Comparison of ENCODE assay signal across 1 cellular context in genomic region chr1:109493805-109494539, GRCh38.
TF ChIP-seq lines count a peak whose summit lies in the region.

CYB561D1 (plus strand) TSS chr1:109494094; CDS start chr1:109494140, 46 bp downstream.

TF ChIP-seq in K562, 482 proteins besides CTCF, POLR2A, EP300 and RAD21 (continued from another document and continues in another):
- TF ChIP-seq GTF3C2 (IDR thresholded peaks at IDR 0.05; ENCODE audit: borderline replicate concordance, extremely low read depth, insufficient read length) (no peak), SMARCE1 (IDR thresholded peaks at IDR 0.05) (no peak; the same call in 1 of the 2 replicates), KDM5B (IDR thresholded peaks at IDR 0.05; ENCODE audit: insufficient replicate concordance, low read depth, low read length) (peak; percentile 74), NFIX (CRISPR knock-in tag; IDR thresholded peaks at IDR 0.05; ENCODE audit: low read depth) (no peak), C11orf30 (IDR thresholded peaks at IDR 0.05; ENCODE audit: low read depth) (peak; percentile 87), BCOR (IDR thresholded peaks at IDR 0.05) (peak; percentile 57; the same call in 1 of the 2 replicates), NFIC (IDR thresholded peaks at IDR 0.05) (peak; percentile 74), ZBTB7A (IDR thresholded peaks at IDR 0.05; ENCODE audit: borderline replicate concordance, control insufficient read depth, low read depth, low read length) (peak; percentile 49; the same call in 1 of the 2 replicates), MED1 (CRISPR knock-in tag; IDR thresholded peaks at IDR 0.05; ENCODE audit: borderline replicate concordance) (0 out of 2 replicates have a peak, but pooled peaks have one; percentile 29), TFE3 (CRISPR knock-in tag; IDR thresholded peaks at IDR 0.05) (no peak), OTX1 (CRISPR knock-in tag; IDR thresholded peaks at IDR 0.05) (peak; percentile 19; the same call in 1 of the 2 replicates), DEAF1 (CRISPR knock-in tag; IDR thresholded peaks at IDR 0.05) (peak; percentile 64), STAT5A (IDR thresholded peaks at IDR 0.05; ENCODE audit: borderline replicate concordance, low read length) (peak; percentile 24; the same call in 1 of the 2 replicates), ZNF282 (CRISPR knock-in tag; IDR thresholded peaks at IDR 0.05) (no peak), SAP30 (IDR thresholded peaks at IDR 0.05; ENCODE audit: borderline replicate concordance, insufficient read depth, low read depth, low read length, poor library complexity, severe bottlenecking) (peak; percentile 99), SMAD4 (CRISPR knock-in tag; conservative IDR thresholded peaks at IDR 0.05) (peak; percentile 59), PHTF2 (CRISPR knock-in tag; IDR thresholded peaks at IDR 0.05) (no peak), ZNF224 (CRISPR knock-in tag; IDR thresholded peaks at IDR 0.05) (no peak), AFF4 (CRISPR knock-in tag; IDR thresholded peaks at IDR 0.05) (peak; percentile 81; the same call in 1 of the 2 replicates), DNMT1 (IDR thresholded peaks at IDR 0.05) (peak; percentile 83; the same call in 1 of the 2 replicates), RBFOX2 (IDR thresholded peaks at IDR 0.05; ENCODE audit: low read depth, low read length) (peak; percentile 88), KLF1 (tag; IDR thresholded peaks at IDR 0.05) (peak; percentile 51; the same call in 1 of the 2 replicates), BRF1 (IDR thresholded peaks at IDR 0.05; ENCODE audit: borderline replicate concordance, extremely low read depth, insufficient read length) (no peak), FOXK1 (CRISPR knock-in tag; IDR thresholded peaks at IDR 0.05; ENCODE audit: borderline replicate concordance) (0 out of 2 replicates have a peak, but pooled peaks have one; percentile 64), ZNF146 (CRISPR knock-in tag; IDR thresholded peaks at IDR 0.05; ENCODE audit: unreplicated experiment) (no peak), MXI1 (IDR thresholded peaks at IDR 0.05; ENCODE audit: low read depth, low read length) (peak; percentile 84; the same call in 1 of the 2 replicates), CTBP1 (IDR thresholded peaks at IDR 0.05; ENCODE audit: borderline replicate concordance) (peak; percentile 89), CREM (IDR thresholded peaks at IDR 0.05; ENCODE audit: low read depth) (peak; percentile 63; the same call in 1 of the 2 replicates), RFX5 (IDR thresholded peaks at IDR 0.05; ENCODE audit: low read depth, low read length) (no peak), HNRNPLL (IDR thresholded peaks at IDR 0.05; ENCODE audit: low read depth, low read length, poor library complexity, severe bottlenecking) (peak; percentile 60), GMEB1 (CRISPR knock-in tag; IDR thresholded peaks at IDR 0.05) (peak; percentile 74)
- TF ChIP-seq, protein P1, sequence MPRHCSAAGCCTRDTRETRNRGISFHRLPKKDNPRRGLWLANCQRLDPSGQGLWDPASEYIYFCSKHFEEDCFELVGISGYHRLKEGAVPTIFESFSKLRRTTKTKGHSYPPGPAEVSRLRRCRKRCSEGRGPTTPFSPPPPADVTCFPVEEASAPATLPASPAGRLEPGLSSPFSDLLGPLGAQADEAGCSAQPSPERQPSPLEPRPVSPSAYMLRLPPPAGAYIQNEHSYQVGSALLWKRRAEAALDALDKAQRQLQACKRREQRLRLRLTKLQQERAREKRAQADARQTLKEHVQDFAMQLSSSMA (CRISPR knock-in tag; IDR thresholded peaks at IDR 0.05): peak; percentile 82
- TF ChIP-seq, protein P2, sequence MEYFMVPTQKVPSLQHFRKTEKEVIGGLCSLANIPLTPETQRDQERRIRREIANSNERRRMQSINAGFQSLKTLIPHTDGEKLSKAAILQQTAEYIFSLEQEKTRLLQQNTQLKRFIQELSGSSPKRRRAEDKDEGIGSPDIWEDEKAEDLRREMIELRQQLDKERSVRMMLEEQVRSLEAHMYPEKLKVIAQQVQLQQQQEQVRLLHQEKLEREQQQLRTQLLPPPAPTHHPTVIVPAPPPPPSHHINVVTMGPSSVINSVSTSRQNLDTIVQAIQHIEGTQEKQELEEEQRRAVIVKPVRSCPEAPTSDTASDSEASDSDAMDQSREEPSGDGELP (CRISPR knock-in tag; IDR thresholded peaks at IDR 0.05; ENCODE audit: borderline replicate concordance): peak; percentile 98
- TF ChIP-seq, protein P3, sequence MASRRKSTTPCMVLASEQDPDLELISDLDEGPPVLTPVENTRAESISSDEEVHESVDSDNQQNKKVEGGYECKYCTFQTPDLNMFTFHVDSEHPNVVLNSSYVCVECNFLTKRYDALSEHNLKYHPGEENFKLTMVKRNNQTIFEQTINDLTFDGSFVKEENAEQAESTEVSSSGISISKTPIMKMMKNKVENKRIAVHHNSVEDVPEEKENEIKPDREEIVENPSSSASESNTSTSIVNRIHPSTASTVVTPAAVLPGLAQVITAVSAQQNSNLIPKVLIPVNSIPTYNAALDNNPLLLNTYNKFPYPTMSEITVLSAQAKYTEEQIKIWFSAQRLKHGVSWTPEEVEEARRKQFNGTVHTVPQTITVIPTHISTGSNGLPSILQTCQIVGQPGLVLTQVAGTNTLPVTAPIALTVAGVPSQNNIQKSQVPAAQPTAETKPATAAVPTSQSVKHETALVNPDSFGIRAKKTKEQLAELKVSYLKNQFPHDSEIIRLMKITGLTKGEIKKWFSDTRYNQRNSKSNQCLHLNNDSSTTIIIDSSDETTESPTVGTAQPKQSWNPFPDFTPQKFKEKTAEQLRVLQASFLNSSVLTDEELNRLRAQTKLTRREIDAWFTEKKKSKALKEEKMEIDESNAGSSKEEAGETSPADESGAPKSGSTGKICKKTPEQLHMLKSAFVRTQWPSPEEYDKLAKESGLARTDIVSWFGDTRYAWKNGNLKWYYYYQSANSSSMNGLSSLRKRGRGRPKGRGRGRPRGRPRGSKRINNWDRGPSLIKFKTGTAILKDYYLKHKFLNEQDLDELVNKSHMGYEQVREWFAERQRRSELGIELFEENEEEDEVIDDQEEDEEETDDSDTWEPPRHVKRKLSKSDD (conservative IDR thresholded peaks at IDR 0.05; ENCODE audit: low read length): peak; percentile 82
- TF ChIP-seq, protein P4, sequence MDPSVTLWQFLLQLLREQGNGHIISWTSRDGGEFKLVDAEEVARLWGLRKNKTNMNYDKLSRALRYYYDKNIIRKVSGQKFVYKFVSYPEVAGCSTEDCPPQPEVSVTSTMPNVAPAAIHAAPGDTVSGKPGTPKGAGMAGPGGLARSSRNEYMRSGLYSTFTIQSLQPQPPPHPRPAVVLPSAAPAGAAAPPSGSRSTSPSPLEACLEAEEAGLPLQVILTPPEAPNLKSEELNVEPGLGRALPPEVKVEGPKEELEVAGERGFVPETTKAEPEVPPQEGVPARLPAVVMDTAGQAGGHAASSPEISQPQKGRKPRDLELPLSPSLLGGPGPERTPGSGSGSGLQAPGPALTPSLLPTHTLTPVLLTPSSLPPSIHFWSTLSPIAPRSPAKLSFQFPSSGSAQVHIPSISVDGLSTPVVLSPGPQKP (CRISPR knock-in tag; IDR thresholded peaks at IDR 0.05): no peak
- TF ChIP-seq, protein P5, sequence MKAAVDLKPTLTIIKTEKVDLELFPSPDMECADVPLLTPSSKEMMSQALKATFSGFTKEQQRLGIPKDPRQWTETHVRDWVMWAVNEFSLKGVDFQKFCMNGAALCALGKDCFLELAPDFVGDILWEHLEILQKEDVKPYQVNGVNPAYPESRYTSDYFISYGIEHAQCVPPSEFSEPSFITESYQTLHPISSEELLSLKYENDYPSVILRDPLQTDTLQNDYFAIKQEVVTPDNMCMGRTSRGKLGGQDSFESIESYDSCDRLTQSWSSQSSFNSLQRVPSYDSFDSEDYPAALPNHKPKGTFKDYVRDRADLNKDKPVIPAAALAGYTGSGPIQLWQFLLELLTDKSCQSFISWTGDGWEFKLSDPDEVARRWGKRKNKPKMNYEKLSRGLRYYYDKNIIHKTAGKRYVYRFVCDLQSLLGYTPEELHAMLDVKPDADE (conservative IDR thresholded peaks at IDR 0.05; ENCODE audit: control insufficient read depth, low read depth, low read length): peak; percentile 66; the same call in 1 of the 2 replicates
